Comparison of ENCODE assay signal across 11 cellular contexts in genomic region chr5:68141494-68141893, GRCh38.
A peak's percentile ranks its signal among the peaks of the same experiment; 100 is the strongest.
DNase-seq lines count a peak whose midpoint lies in the region; ATAC-seq and TF ChIP-seq lines count a peak whose summit lies in the region.
"Had no signal": no experiment of that assay in that cellular context is flagged by ENCODE, and none has a peak within 500 bp of the region (broad histone marks: within the 10 kb centered on the region; RNA-seq: fewer than 3 reads in every experiment).

No MANE protein-coding gene starts in this region.

- TF ChIP-seq POLR2A in thyroid gland (IDR thresholded peaks at IDR 0.05), result no peak

- H3K4me1 Mint-ChIP-seq in activated naive CD8-positive, alpha-beta T cell treated with anti-CD3 and anti-CD28 coated beads, Interleukin-2, amount 50 U/mL, for 24 hours, result peaks cover 13% of the 10 kb centered on the region
- peaks cover 8% of the 10 kb centered on the region for H3K4me1 Mint-ChIP-seq in activated naive CD8-positive, alpha-beta T cell treated with anti-CD3 and anti-CD28 coated beads for 36 hours

- H3K27me3 ChIP-seq in thyroid gland, result no peaks in the 10 kb centered on the region
- H3K27me3 ChIP-seq in dorsolateral prefrontal cortex, result no peaks in the 10 kb centered on the region

- no peak overlapping the region for H3K4me3 Mint-ChIP-seq in activated naive CD8-positive, alpha-beta T cell treated with anti-CD3 and anti-CD28 coated beads, Interleukin-2, amount 50 U/mL, for 24 hours
- H3K4me3 Mint-ChIP-seq in activated naive CD8-positive, alpha-beta T cell treated with anti-CD3 and anti-CD28 coated beads for 36 hours, result no peak overlapping the region

- peak; percentile 28 for ATAC-seq in activated naive CD8-positive, alpha-beta T cell treated with anti-CD3 and anti-CD28 coated beads, Interleukin-2, amount 50 U/mL, for 24 hours
- peak; percentile 64 for ATAC-seq in HG03039 (IDR thresholded peaks at IDR 0.05; ENCODE audit: unreplicated experiment)
- ATAC-seq: HCT116 had no signal

- H3K27ac ChIP-seq in thyroid gland, result peak overlapping the region in 2 of 3 donors; percentile 40 to 47
- no peak overlapping the region for H3K27ac ChIP-seq in dorsolateral prefrontal cortex

- no peaks in the 10 kb centered on the region for H3K27me3 Mint-ChIP-seq in activated naive CD8-positive, alpha-beta T cell treated with anti-CD3 and anti-CD28 coated beads, Interleukin-2, amount 50 U/mL, for 24 hours
- peaks cover 3% of the 10 kb centered on the region for H3K27me3 Mint-ChIP-seq in activated naive CD8-positive, alpha-beta T cell treated with anti-CD3 and anti-CD28 coated beads for 36 hours

- intact Hi-C loops in thyroid gland (cut with DNase I), result no loop called here
- intact Hi-C loops in dorsolateral prefrontal cortex (cut with DNase I), result no loop called here

- H3K36me3 Mint-ChIP-seq in activated naive CD8-positive, alpha-beta T cell treated with anti-CD3 and anti-CD28 coated beads, Interleukin-2, amount 50 U/mL, for 24 hours (ENCODE audit: low read depth), result no peaks in the 10 kb centered on the region
- peaks cover 2% of the 10 kb centered on the region for H3K36me3 Mint-ChIP-seq in activated naive CD8-positive, alpha-beta T cell treated with anti-CD3 and anti-CD28 coated beads for 36 hours

- H3K27ac Mint-ChIP-seq in activated naive CD8-positive, alpha-beta T cell treated with anti-CD3 and anti-CD28 coated beads, Interleukin-2, amount 50 U/mL, for 24 hours, result no peak overlapping the region
- no peak overlapping the region for H3K27ac Mint-ChIP-seq in activated naive CD8-positive, alpha-beta T cell treated with anti-CD3 and anti-CD28 coated beads for 36 hours

- TF ChIP-seq CTCF in choroid plexus epithelial cell (conservative IDR thresholded peaks at IDR 0.05; ENCODE audit: low read depth, low read length), result no peak
- TF ChIP-seq CTCF in thyroid gland (IDR thresholded peaks at IDR 0.05), result no peak
- no peak for TF ChIP-seq CTCF in dorsolateral prefrontal cortex (IDR thresholded peaks at IDR 0.05 in 54 of 56, conservative IDR thresholded peaks at IDR 0.05 in 2 of 56; ENCODE audit: low read depth in 1 of 56, partially characterized antibody in 56 of 56)

- 46 to 60% methylated on average over 4 of the region's 4 CpGs for WGBS in thyroid gland, 2 donors

- H3K36me3 ChIP-seq in thyroid gland, result no peaks in the 10 kb centered on the region

- H3K4me1 ChIP-seq in thyroid gland, result peaks cover 0 to 8% of the 10 kb centered on the region in 2 donors

- H3K4me3 ChIP-seq in choroid plexus epithelial cell (ENCODE audit: low read depth, low read length) (no peak overlapping the region), thyroid gland (replicated peaks in 1 of 3) (no peak overlapping the region), dorsolateral prefrontal cortex (no peak overlapping the region)

- peaks cover 14% of the 10 kb centered on the region for H3K9me3 Mint-ChIP-seq in activated naive CD8-positive, alpha-beta T cell treated with anti-CD3 and anti-CD28 coated beads, Interleukin-2, amount 50 U/mL, for 24 hours
- peaks cover 2% of the 10 kb centered on the region for H3K9me3 Mint-ChIP-seq in activated naive CD8-positive, alpha-beta T cell treated with anti-CD3 and anti-CD28 coated beads for 36 hours

- H3K9me3 ChIP-seq in thyroid gland, result no peaks in the 10 kb centered on the region

- DNase-seq in activated naive CD8-positive, alpha-beta T cell treated with anti-CD3 and anti-CD28 coated beads, Interleukin-2, amount 50 U/mL, for 24 hours, result no peak
- no peak for DNase-seq in activated naive CD8-positive, alpha-beta T cell treated with anti-CD3 and anti-CD28 coated beads for 36 hours
- DNase-seq in choroid plexus epithelial cell (ENCODE audit: low read depth) (peak; percentile 81), thyroid gland (peak in 1 of 2 donors; percentile 19), dorsolateral prefrontal cortex (no peak), NCI-H1694 (lab: John Stamatoyannopoulos, UW) (no peak), HuH-7.5 (ENCODE audit: low spot score) (no peak)
- DNase-seq: AML-193, NCI-H2171 had no signal

Comparison
In these comparisons a context has a peak if more than half of its experiments do, and no peak if none do; other contexts are left out.
1. H3K27ac ChIP-seq: peak in thyroid gland (2 of 3); none in dorsolateral prefrontal cortex (0 of 59).